In the genomic region with DNA sequence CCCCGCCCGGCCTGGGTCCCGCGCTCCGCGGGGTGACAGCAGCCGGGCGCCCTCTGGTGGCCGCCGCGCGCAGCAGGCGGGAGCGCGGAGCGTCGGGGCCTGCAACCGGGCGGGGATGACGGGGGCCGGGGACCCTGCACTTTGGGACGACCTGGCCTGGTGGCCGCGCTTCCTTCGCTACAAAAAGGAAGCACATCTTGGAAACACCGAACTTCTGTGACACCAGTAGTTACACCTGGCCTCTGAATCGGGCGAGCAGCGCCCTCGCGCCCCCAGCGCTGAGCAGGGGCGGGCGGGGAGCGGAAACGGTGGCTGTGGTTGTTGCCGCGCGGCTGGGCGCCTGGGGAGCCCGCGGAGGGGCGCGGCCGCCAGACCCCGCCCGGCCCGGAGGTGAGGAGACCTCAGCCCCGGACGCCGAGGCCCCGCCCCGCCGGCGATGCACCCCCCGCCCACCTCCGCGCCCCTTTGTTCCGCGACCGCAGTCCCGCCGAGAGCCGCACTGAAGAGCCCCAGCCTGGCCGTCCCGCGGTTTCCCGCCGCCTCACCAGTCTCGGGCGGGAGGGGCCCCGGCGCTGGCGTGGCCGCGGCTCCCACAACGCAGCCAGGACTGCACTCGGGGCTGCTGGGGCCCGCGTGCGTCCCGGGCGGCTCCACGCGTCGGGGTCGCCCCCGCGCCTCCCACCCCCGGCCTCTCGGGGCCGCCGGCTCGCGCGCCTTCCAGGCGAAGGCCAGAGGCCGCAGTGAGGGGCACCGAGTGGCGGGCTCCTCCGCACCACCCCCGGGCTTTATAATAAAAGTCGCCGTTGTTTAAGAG, we compare ENCODE assay signal across 1 cellular context.
TF ChIP-seq lines count a peak whose summit lies in the region.

No MANE protein-coding gene starts in this region.

TF ChIP-seq in K562, 482 proteins besides CTCF, POLR2A, EP300 and RAD21 (continued from another document and continues in another):
- TF ChIP-seq, protein P1, sequence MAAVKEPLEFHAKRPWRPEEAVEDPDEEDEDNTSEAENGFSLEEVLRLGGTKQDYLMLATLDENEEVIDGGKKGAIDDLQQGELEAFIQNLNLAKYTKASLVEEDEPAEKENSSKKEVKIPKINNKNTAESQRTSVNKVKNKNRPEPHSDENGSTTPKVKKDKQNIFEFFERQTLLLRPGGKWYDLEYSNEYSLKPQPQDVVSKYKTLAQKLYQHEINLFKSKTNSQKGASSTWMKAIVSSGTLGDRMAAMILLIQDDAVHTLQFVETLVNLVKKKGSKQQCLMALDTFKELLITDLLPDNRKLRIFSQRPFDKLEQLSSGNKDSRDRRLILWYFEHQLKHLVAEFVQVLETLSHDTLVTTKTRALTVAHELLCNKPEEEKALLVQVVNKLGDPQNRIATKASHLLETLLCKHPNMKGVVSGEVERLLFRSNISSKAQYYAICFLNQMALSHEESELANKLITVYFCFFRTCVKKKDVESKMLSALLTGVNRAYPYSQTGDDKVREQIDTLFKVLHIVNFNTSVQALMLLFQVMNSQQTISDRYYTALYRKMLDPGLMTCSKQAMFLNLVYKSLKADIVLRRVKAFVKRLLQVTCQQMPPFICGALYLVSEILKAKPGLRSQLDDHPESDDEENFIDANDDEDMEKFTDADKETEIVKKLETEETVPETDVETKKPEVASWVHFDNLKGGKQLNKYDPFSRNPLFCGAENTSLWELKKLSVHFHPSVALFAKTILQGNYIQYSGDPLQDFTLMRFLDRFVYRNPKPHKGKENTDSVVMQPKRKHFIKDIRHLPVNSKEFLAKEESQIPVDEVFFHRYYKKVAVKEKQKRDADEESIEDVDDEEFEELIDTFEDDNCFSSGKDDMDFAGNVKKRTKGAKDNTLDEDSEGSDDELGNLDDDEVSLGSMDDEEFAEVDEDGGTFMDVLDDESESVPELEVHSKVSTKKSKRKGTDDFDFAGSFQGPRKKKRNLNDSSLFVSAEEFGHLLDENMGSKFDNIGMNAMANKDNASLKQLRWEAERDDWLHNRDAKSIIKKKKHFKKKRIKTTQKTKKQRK (IDR thresholded peaks at IDR 0.05; ENCODE audit: borderline replicate concordance, low read depth, low read length) = no peak
- no peak for TF ChIP-seq BCOR (IDR thresholded peaks at IDR 0.05)
- TF ChIP-seq, protein P2, sequence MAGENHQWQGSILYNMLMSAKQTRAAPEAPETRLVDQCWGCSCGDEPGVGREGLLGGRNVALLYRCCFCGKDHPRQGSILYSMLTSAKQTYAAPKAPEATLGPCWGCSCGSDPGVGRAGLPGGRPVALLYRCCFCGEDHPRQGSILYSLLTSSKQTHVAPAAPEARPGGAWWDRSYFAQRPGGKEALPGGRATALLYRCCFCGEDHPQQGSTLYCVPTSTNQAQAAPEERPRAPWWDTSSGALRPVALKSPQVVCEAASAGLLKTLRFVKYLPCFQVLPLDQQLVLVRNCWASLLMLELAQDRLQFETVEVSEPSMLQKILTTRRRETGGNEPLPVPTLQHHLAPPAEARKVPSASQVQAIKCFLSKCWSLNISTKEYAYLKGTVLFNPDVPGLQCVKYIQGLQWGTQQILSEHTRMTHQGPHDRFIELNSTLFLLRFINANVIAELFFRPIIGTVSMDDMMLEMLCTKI (IDR thresholded peaks at IDR 0.05; ENCODE audit: partially characterized antibody) = no peak
- TF ChIP-seq PTRF (tag; IDR thresholded peaks at IDR 0.05) = no peak
- TF ChIP-seq, protein P3, sequence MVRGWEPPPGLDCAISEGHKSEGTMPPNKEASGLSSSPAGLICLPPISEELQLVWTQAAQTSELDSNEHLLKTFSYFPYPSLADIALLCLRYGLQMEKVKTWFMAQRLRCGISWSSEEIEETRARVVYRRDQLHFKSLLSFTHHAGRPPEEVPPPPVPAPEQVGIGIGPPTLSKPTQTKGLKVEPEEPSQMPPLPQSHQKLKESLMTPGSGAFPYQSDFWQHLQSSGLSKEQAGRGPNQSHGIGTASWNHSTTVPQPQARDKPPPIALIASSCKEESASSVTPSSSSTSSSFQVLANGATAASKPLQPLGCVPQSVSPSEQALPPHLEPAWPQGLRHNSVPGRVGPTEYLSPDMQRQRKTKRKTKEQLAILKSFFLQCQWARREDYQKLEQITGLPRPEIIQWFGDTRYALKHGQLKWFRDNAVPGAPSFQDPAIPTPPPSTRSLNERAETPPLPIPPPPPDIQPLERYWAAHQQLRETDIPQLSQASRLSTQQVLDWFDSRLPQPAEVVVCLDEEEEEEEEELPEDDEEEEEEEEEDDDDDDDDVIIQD (CRISPR knock-in tag; IDR thresholded peaks at IDR 0.05) = no peak
- TF ChIP-seq CBFB (CRISPR knock-in tag; IDR thresholded peaks at IDR 0.05) = no peak
- no peak; the same call in 1 of the 2 replicates for TF ChIP-seq STAT5A (IDR thresholded peaks at IDR 0.05; ENCODE audit: borderline replicate concordance, low read length)
- no peak for TF ChIP-seq STAT5B (CRISPR knock-in tag; IDR thresholded peaks at IDR 0.05)
- TF ChIP-seq RBM14 (IDR thresholded peaks at IDR 0.05; ENCODE audit: borderline replicate concordance, insufficient read depth, low read depth, low read length) = no peak
- TF ChIP-seq JUND (IDR thresholded peaks at IDR 0.05; ENCODE audit: borderline replicate concordance, low read depth, low read length) = peak; percentile 20; the same call in 1 of the 2 replicates
- peak; percentile 59; the same call in 1 of the 3 replicates for TF ChIP-seq JUND (tag; IDR thresholded peaks at IDR 0.05; ENCODE audit: borderline replicate concordance, low read depth, low read length)
- TF ChIP-seq ATF7 (IDR thresholded peaks at IDR 0.05) = peak; percentile 38; the same call in 1 of the 2 replicates
- peak; percentile 94 for TF ChIP-seq SMC3 (conservative IDR thresholded peaks at IDR 0.05; ENCODE audit: insufficient read depth, low read depth, low read length)
- TF ChIP-seq RFX5 (IDR thresholded peaks at IDR 0.05; ENCODE audit: low read depth, low read length) = no peak
- TF ChIP-seq HIVEP1 (CRISPR knock-in tag; IDR thresholded peaks at IDR 0.05) = no peak
- TF ChIP-seq NBN (IDR thresholded peaks at IDR 0.05; ENCODE audit: low read depth) = no peak
- TF ChIP-seq YY1 (IDR thresholded peaks at IDR 0.05; ENCODE audit: borderline replicate concordance in 1 of 3, control insufficient read depth in 1 of 3, extremely low read depth in 1 of 3, insufficient read depth in 3 of 3, insufficient read length in 1 of 3, insufficient replicate concordance in 2 of 3, low read depth in 1 of 3, low read length in 2 of 3) = peak in 2 of 3 experiments; percentile 57 to 64
- no peak for TF ChIP-seq NELFE (IDR thresholded peaks at IDR 0.05; ENCODE audit: insufficient read depth, insufficient read length)
- no peak for TF ChIP-seq SNIP1 (IDR thresholded peaks at IDR 0.05; ENCODE audit: low read depth)
- no peak for TF ChIP-seq MIER1 (IDR thresholded peaks at IDR 0.05; ENCODE audit: low read depth)
- no peak for TF ChIP-seq ILK (tag; IDR thresholded peaks at IDR 0.05; ENCODE audit: borderline replicate concordance, low read depth)
- TF ChIP-seq RBM15 (IDR thresholded peaks at IDR 0.05; ENCODE audit: insufficient read depth, low read length) = no peak
- TF ChIP-seq ZNF184 (CRISPR knock-in tag; IDR thresholded peaks at IDR 0.05) = no peak
- TF ChIP-seq E2F3 (CRISPR knock-in tag; IDR thresholded peaks at IDR 0.05) = peak; percentile 85
- TF ChIP-seq ZNF586 (CRISPR knock-in tag; conservative IDR thresholded peaks at IDR 0.05) = no peak
- TF ChIP-seq POLR2G (IDR thresholded peaks at IDR 0.05; ENCODE audit: low read depth, low read length) = peak; percentile 90
- TF ChIP-seq, protein P4, sequence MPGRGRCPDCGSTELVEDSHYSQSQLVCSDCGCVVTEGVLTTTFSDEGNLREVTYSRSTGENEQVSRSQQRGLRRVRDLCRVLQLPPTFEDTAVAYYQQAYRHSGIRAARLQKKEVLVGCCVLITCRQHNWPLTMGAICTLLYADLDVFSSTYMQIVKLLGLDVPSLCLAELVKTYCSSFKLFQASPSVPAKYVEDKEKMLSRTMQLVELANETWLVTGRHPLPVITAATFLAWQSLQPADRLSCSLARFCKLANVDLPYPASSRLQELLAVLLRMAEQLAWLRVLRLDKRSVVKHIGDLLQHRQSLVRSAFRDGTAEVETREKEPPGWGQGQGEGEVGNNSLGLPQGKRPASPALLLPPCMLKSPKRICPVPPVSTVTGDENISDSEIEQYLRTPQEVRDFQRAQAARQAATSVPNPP (IDR thresholded peaks at IDR 0.05; ENCODE audit: borderline replicate concordance, insufficient read depth, insufficient read length) = no peak
- TF ChIP-seq, protein P5, sequence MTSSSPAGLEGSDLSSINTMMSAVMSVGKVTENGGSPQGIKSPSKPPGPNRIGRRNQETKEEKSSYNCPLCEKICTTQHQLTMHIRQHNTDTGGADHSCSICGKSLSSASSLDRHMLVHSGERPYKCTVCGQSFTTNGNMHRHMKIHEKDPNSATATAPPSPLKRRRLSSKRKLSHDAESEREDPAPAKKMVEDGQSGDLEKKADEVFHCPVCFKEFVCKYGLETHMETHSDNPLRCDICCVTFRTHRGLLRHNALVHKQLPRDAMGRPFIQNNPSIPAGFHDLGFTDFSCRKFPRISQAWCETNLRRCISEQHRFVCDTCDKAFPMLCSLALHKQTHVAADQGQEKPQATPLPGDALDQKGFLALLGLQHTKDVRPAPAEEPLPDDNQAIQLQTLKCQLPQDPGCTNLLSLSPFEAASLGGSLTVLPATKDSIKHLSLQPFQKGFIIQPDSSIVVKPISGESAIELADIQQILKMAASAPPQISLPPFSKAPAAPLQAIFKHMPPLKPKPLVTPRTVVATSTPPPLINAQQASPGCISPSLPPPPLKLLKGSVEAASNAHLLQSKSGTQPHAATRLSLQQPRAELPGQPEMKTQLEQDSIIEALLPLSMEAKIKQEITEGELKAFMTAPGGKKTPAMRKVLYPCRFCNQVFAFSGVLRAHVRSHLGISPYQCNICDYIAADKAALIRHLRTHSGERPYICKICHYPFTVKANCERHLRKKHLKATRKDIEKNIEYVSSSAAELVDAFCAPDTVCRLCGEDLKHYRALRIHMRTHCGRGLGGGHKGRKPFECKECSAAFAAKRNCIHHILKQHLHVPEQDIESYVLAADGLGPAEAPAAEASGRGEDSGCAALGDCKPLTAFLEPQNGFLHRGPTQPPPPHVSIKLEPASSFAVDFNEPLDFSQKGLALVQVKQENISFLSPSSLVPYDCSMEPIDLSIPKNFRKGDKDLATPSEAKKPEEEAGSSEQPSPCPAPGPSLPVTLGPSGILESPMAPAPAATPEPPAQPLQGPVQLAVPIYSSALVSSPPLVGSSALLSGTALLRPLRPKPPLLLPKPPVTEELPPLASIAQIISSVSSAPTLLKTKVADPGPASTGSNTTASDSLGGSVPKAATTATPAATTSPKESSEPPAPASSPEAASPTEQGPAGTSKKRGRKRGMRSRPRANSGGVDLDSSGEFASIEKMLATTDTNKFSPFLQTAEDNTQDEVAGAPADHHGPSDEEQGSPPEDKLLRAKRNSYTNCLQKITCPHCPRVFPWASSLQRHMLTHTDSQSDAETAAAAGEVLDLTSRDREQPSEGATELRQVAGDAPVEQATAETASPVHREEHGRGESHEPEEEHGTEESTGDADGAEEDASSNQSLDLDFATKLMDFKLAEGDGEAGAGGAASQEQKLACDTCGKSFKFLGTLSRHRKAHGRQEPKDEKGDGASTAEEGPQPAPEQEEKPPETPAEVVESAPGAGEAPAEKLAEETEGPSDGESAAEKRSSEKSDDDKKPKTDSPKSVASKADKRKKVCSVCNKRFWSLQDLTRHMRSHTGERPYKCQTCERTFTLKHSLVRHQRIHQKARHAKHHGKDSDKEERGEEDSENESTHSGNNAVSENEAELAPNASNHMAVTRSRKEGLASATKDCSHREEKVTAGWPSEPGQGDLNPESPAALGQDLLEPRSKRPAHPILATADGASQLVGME (CRISPR knock-in tag; IDR thresholded peaks at IDR 0.05) = no peak
- no peak for TF ChIP-seq NCOA1 (IDR thresholded peaks at IDR 0.05; ENCODE audit: low read depth)
- TF ChIP-seq ZNF436 (CRISPR knock-in tag; IDR thresholded peaks at IDR 0.05) = no peak
- peak; percentile 65 for TF ChIP-seq PML (IDR thresholded peaks at IDR 0.05; ENCODE audit: low read length)
- TF ChIP-seq FOXA3 (CRISPR knock-in tag; conservative IDR thresholded peaks at IDR 0.05 in 1 of 2, IDR thresholded peaks at IDR 0.05 in 1 of 2) = no peak
- TF ChIP-seq RBM39 (optimal IDR thresholded peaks at IDR 0.05; ENCODE audit: low read depth, low read length) = no peak
- TF ChIP-seq, protein P6, sequence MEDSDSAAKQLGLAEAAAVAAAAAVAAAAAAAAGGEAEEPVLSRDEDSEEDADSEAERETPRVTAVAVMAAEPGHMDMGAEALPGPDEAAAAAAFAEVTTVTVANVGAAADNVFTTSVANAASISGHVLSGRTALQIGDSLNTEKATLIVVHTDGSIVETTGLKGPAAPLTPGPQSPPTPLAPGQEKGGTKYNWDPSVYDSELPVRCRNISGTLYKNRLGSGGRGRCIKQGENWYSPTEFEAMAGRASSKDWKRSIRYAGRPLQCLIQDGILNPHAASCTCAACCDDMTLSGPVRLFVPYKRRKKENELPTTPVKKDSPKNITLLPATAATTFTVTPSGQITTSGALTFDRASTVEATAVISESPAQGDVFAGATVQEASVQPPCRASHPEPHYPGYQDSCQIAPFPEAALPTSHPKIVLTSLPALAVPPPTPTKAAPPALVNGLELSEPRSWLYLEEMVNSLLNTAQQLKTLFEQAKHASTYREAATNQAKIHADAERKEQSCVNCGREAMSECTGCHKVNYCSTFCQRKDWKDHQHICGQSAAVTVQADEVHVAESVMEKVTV (CRISPR knock-in tag; IDR thresholded peaks at IDR 0.05) = peak; percentile 40; the same call in 1 of the 2 replicates
- peak; percentile 83 for TF ChIP-seq ZFX (CRISPR knock-in tag; IDR thresholded peaks at IDR 0.05)
- TF ChIP-seq, protein P7, sequence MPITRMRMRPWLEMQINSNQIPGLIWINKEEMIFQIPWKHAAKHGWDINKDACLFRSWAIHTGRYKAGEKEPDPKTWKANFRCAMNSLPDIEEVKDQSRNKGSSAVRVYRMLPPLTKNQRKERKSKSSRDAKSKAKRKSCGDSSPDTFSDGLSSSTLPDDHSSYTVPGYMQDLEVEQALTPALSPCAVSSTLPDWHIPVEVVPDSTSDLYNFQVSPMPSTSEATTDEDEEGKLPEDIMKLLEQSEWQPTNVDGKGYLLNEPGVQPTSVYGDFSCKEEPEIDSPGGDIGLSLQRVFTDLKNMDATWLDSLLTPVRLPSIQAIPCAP (CRISPR knock-in tag; IDR thresholded peaks at IDR 0.05; ENCODE audit: borderline replicate concordance) = no peak
- TF ChIP-seq KLF10 (CRISPR knock-in tag; IDR thresholded peaks at IDR 0.05) = no peak
- no peak; the same call in 1 of the 2 replicates for TF ChIP-seq SAFB (IDR thresholded peaks at IDR 0.05; ENCODE audit: borderline replicate concordance, low read depth, low read length)
- TF ChIP-seq, protein P8, sequence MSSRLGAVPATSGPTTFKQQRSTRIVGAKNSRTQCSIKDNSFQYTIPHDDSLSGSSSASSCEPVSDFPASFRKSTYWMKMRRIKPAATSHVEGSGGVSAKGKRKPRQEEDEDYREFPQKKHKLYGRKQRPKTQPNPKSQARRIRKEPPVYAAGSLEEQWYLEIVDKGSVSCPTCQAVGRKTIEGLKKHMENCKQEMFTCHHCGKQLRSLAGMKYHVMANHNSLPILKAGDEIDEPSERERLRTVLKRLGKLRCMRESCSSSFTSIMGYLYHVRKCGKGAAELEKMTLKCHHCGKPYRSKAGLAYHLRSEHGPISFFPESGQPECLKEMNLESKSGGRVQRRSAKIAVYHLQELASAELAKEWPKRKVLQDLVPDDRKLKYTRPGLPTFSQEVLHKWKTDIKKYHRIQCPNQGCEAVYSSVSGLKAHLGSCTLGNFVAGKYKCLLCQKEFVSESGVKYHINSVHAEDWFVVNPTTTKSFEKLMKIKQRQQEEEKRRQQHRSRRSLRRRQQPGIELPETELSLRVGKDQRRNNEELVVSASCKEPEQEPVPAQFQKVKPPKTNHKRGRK (tag; IDR thresholded peaks at IDR 0.05) = no peak
- peak; percentile 68; the same call in 1 of the 2 replicates for TF ChIP-seq RNF2 (IDR thresholded peaks at IDR 0.05)
